ENCODE assay signal across 9 cellular contexts in genomic region chr7:48298779-48299178, GRCh38.
DNase-seq lines count a peak whose midpoint lies in the region; ATAC-seq and TF ChIP-seq lines count a peak whose summit lies in the region.
"Had no signal": no experiment of that assay in that cellular context is flagged by ENCODE, and none has a peak within 500 bp of the region (broad histone marks: within the 10 kb centered on the region; RNA-seq: fewer than 3 reads in every experiment).

No MANE protein-coding gene starts in this region.

- H3K27ac Mint-ChIP-seq in activated CD8-positive, alpha-beta memory T cell treated with anti-CD3 and anti-CD28 coated beads, Interleukin-2, amount 10 ng/mL, durations not matched to agents 7 days and 5 days, result no peak overlapping the region
- H3K27ac Mint-ChIP-seq in WTC11, result peak overlapping the region; percentile 38; the same call in 1 of the 2 replicates
- no peak overlapping the region for H3K27ac Mint-ChIP-seq in stimulated activated memory B cell treated with anti-CD40 and anti-IgM and Interleukin-4, amounts not matched to agents 10 μg/mL and 1 μg/mL and 100 μg/mL, for 72 hours

- CTCF ChIA-PET in activated CD8-positive, alpha-beta memory T cell treated with anti-CD3 and anti-CD28 coated beads, Interleukin-2, amount 10 ng/mL, durations not matched to agents 7 days and 5 days (lab: Charles Lee), result interaction anchor here (0.8 to 1.4 kb wide), 3 partner anchors 25 to 354 kb away, joined by 3 to 5 read pairs (median 4); no protein-coding TSS in a partner anchor
- CTCF ChIA-PET in WTC11 (lab: Charles Lee), result interaction anchor here (0.6 to 2.6 kb wide), 6 partner anchors 44 to 703 kb away, joined by 3 to 8 read pairs (median 4); no protein-coding TSS in a partner anchor

- peak; percentile 54 for DNase-seq in activated CD8-positive, alpha-beta memory T cell treated with anti-CD3 and anti-CD28 coated beads, Interleukin-2, amount 10 ng/mL, durations not matched to agents 7 days and 5 days
- DNase-seq in activated CD8-positive, alpha-beta memory T cell treated with anti-CD3 and anti-CD28 coated beads, Interleukin-2, amount 50 U/mL, for 4 hours, result no peak
- no peak for DNase-seq in WTC11 (ENCODE audit: low spot score)
- DNase-seq in stimulated activated CD8-positive, alpha-beta memory T cell treated with anti-CD3 and anti-CD28 coated beads, Interleukin-15, amount 100 ng/mL, for 48 hours (ENCODE audit: low read depth in 2 of 2), result peak; percentile 21 to 28
- no peak for DNase-seq in activated gamma-delta T cell treated with Interleukin-2 at 50 U/mL for 16 hours
- DNase-seq in anterior cingulate cortex (lab: John Stamatoyannopoulos, UW), result no peak
- DNase-seq: activated CD8-positive, alpha-beta memory T cell treated with anti-CD3 and anti-CD28 coated beads, Interleukin-2, amount 50 U/mL, for 48 hours had no signal

- H3K4me3 Mint-ChIP-seq in activated CD8-positive, alpha-beta memory T cell treated with anti-CD3 and anti-CD28 coated beads, Interleukin-2, amount 10 ng/mL, durations not matched to agents 7 days and 5 days, result no peak overlapping the region
- H3K4me3 Mint-ChIP-seq in WTC11, result no peak overlapping the region
- no peak overlapping the region for H3K4me3 Mint-ChIP-seq in stimulated activated memory B cell treated with anti-CD40 and anti-IgM and Interleukin-4, amounts not matched to agents 10 μg/mL and 1 μg/mL and 100 μg/mL, for 72 hours

- peaks cover 10% of the 10 kb centered on the region for H3K27me3 Mint-ChIP-seq in activated CD8-positive, alpha-beta memory T cell treated with anti-CD3 and anti-CD28 coated beads, Interleukin-2, amount 10 ng/mL, durations not matched to agents 7 days and 5 days
- H3K27me3 Mint-ChIP-seq in WTC11 (ENCODE audit: low read depth), result no peaks in the 10 kb centered on the region
- H3K27me3 Mint-ChIP-seq in stimulated activated memory B cell treated with anti-CD40 and anti-IgM and Interleukin-4, amounts not matched to agents 10 μg/mL and 1 μg/mL and 100 μg/mL, for 72 hours, result no peaks in the 10 kb centered on the region

- peak; percentile 89 for ATAC-seq in activated CD8-positive, alpha-beta memory T cell treated with anti-CD3 and anti-CD28 coated beads, Interleukin-2, amount 10 ng/mL, durations not matched to agents 7 days and 5 days
- ATAC-seq in HG02885 (IDR thresholded peaks at IDR 0.05; ENCODE audit: poor library complexity, unreplicated experiment), result peak; percentile 81
- no peak for ATAC-seq in WTC11
- ATAC-seq in stimulated activated memory B cell treated with anti-CD40 and anti-IgM and Interleukin-4, amounts not matched to agents 10 μg/mL and 1 μg/mL and 100 μg/mL, for 72 hours, result no peak

- no peaks in the 10 kb centered on the region for H3K9me3 Mint-ChIP-seq in activated CD8-positive, alpha-beta memory T cell treated with anti-CD3 and anti-CD28 coated beads, Interleukin-2, amount 10 ng/mL, durations not matched to agents 7 days and 5 days (ENCODE audit: low read depth)
- peaks cover 13% of the 10 kb centered on the region for H3K9me3 Mint-ChIP-seq in WTC11
- H3K9me3 Mint-ChIP-seq in stimulated activated memory B cell treated with anti-CD40 and anti-IgM and Interleukin-4, amounts not matched to agents 10 μg/mL and 1 μg/mL and 100 μg/mL, for 72 hours, result peaks cover 3% of the 10 kb centered on the region

- POLR2A ChIA-PET in WTC11 (lab: Charles Lee), result no interaction called here

- peaks cover 15% of the 10 kb centered on the region for H3K4me1 Mint-ChIP-seq in activated CD8-positive, alpha-beta memory T cell treated with anti-CD3 and anti-CD28 coated beads, Interleukin-2, amount 10 ng/mL, durations not matched to agents 7 days and 5 days
- H3K4me1 Mint-ChIP-seq in WTC11, result peaks cover 30% of the 10 kb centered on the region
- H3K4me1 Mint-ChIP-seq in stimulated activated memory B cell treated with anti-CD40 and anti-IgM and Interleukin-4, amounts not matched to agents 10 μg/mL and 1 μg/mL and 100 μg/mL, for 72 hours, result no peaks in the 10 kb centered on the region

- no peak for TF ChIP-seq CTCF in WTC11 (IDR thresholded peaks at IDR 0.05)

- H3K36me3 Mint-ChIP-seq in activated CD8-positive, alpha-beta memory T cell treated with anti-CD3 and anti-CD28 coated beads, Interleukin-2, amount 10 ng/mL, durations not matched to agents 7 days and 5 days, result no peaks in the 10 kb centered on the region
- peaks cover 9% of the 10 kb centered on the region for H3K36me3 Mint-ChIP-seq in WTC11
- no peaks in the 10 kb centered on the region for H3K36me3 Mint-ChIP-seq in stimulated activated memory B cell treated with anti-CD40 and anti-IgM and Interleukin-4, amounts not matched to agents 10 μg/mL and 1 μg/mL and 100 μg/mL, for 72 hours

TF ChIP-seq in WTC11, 78 proteins besides CTCF, POLR2A, EP300 and RAD21:
- TF ChIP-seq ZBTB43 (CRISPR knock-in tag; IDR thresholded peaks at IDR 0.05) (no peak), PRRX2 (CRISPR knock-in tag; IDR thresholded peaks at IDR 0.05) (no peak), HMGXB4 (CRISPR knock-in tag; IDR thresholded peaks at IDR 0.05) (no peak), FOXP1 (CRISPR knock-in tag; IDR thresholded peaks at IDR 0.05; ENCODE audit: borderline replicate concordance) (no peak), GRHL2 (CRISPR knock-in tag; IDR thresholded peaks at IDR 0.05; ENCODE audit: insufficient replicate concordance, severe bottlenecking) (no peak), ATF3 (CRISPR knock-in tag; conservative IDR thresholded peaks at IDR 0.05) (no peak), ZNF512 (CRISPR knock-in tag; IDR thresholded peaks at IDR 0.05; ENCODE audit: borderline replicate concordance) (no peak), ESRRA (CRISPR knock-in tag; IDR thresholded peaks at IDR 0.05; ENCODE audit: borderline replicate concordance) (no peak), ZNF317 (CRISPR knock-in tag; IDR thresholded peaks at IDR 0.05; ENCODE audit: borderline replicate concordance, low read depth) (no peak)

Comparison
In these comparisons a context has a peak if more than half of its experiments do, and no peak if none do; other contexts are left out.
1. DNase-seq: peak in activated CD8-positive, alpha-beta memory T cell treated with anti-CD3 and anti-CD28 coated beads, Interleukin-2, amount 10 ng/mL, durations not matched to agents 7 days and 5 days (single experiment) and stimulated activated CD8-positive, alpha-beta memory T cell treated with anti-CD3 and anti-CD28 coated beads, Interleukin-15, amount 100 ng/mL, for 48 hours (2 of 2); none in activated CD8-positive, alpha-beta memory T cell treated with anti-CD3 and anti-CD28 coated beads, Interleukin-2, amount 50 U/mL, for 4 hours (single experiment), WTC11 (single experiment), activated gamma-delta T cell treated with Interleukin-2 at 50 U/mL for 16 hours (single experiment) and anterior cingulate cortex (0 of 58).
2. ATAC-seq: peak in activated CD8-positive, alpha-beta memory T cell treated with anti-CD3 and anti-CD28 coated beads, Interleukin-2, amount 10 ng/mL, durations not matched to agents 7 days and 5 days (single experiment) and HG02885 (single experiment); none in WTC11 (single experiment) and stimulated activated memory B cell treated with anti-CD40 and anti-IgM and Interleukin-4, amounts not matched to agents 10 μg/mL and 1 μg/mL and 100 μg/mL, for 72 hours (single experiment).